Comparison of ENCODE assay signal across 9 cellular contexts in the genomic region with DNA sequence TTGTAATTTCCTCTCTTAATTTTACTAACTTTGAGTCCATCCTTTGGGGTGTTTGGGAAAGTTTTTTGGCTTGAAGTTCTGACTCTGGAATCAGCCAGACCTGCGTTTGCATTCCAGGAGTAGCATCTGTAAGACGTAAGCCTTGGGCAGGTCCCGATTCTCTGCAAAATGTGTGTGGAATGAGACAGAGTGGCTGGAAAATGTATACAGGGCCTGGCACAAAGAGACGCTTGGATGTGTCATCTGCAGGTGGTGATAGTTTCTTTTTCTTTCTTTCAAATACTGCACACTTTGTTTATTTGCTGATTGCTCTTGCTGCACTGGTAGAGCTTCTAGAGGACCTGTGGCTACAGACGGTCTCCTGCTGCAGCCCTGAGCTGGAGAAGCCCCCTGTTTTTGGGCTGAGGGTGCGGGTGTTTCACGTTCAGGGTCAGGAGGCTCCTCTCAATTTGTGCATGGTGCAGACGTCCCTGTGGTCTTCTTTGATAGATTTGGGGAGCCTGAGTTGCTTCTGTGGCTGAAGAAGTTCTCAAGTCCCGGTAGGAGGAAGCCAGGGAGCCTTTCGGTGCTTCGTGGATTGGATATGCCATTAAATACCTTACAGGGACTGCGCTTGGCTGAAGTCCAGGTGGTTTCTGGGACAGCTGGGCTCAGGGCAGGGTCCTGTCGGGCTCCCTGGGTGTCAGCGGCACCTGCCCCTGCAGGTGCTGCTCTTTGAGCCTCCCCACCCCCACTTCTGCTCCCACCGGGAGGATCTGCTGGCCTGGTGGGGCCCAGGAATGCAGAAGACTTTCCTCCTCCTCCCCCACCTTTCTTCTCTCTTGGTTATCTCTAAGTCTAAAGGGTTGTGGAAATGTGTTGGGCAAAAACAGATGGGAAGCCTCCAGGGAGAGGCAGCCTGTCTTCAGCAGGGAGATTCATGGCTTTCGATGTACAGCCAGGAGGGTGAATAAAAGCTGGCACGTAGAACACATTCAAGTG. TPM values are rescaled to one million over a fixed set of nuclear protein-coding genes. Genes with fewer than 3 reads are reported as not detected.
DNase-seq lines count a peak whose midpoint lies in the region; ATAC-seq, FAIRE-seq and TF ChIP-seq lines count a peak whose summit lies in the region.
"Had no signal": no experiment of that assay in that cellular context is flagged by ENCODE, and none has a peak within 500 bp of the region (broad histone marks: within the 10 kb centered on the region; RNA-seq: fewer than 3 reads in every experiment).

No MANE protein-coding gene starts in this region.

- TF ChIP-seq CTCF in fibroblast of the aortic adventitia (IDR thresholded peaks at IDR 0.05; ENCODE audit: insufficient read depth, low read length): no peak

- no peak for FAIRE-seq in GM12892 (lab: Jason Lieb, UNC)

- ATAC-seq in HG02759 (IDR thresholded peaks at IDR 0.05; ENCODE audit: unreplicated experiment): no peak

- H3K4me3 ChIP-seq in fibroblast of the aortic adventitia (ENCODE audit: low read depth, low read length): no peak overlapping the region

- no peak for TF ChIP-seq POLR2A in GM12892 (IDR thresholded peaks at IDR 0.05; ENCODE audit: low read depth, low read length)

- DNase-seq in A172 (ENCODE audit: low spot score): peak; percentile 78
- DNase-seq in H4 (ENCODE audit: low spot score): peak; percentile 17
- peak; percentile 97 for DNase-seq in RPMI8226
- DNase-seq in fibroblast of the aortic adventitia (ENCODE audit: low read depth): peak; percentile 82
- no peak for DNase-seq in GM12892 (ENCODE audit: insufficient read length)
- DNase-seq in NCI-H2029 treated with DMSO at 0.1 percent for 48 hours (lab: John Stamatoyannopoulos, UW): no peak
- no peak for DNase-seq in NCI-H1436 treated with DMSO at 0.1 percent for 48 hours (lab: John Stamatoyannopoulos, UW)
- DNase-seq: central memory CD4-positive, alpha-beta T cell had no signal

RNA-seq across cellular contexts. Expression of a gene that starts 44.1 kb away (rescaled TPM):
- 30.7 and 55.3 TPM in 2 replicates for total RNA-seq in A172 (2014; rRNA removed; shearing (Covaris generic))
- 5.9 and 6.4 TPM in 2 replicates for total RNA-seq in H4 (2014; rRNA removed; shearing (Covaris generic))
- 33.3 and 45.1 TPM in 2 replicates for total RNA-seq in fibroblast of the aortic adventitia (ENCODE audit: low replicate concordance)
- polyA plus RNA-seq in GM12892 (2012; ENCODE audit: missing spikeins): 0.51 TPM

Comparison
In these comparisons a context has a peak if more than half of its experiments do, and no peak if none do; other contexts are left out.
1. DNase-seq: peak in A172 (single experiment), H4 (single experiment), RPMI8226 (single experiment) and fibroblast of the aortic adventitia (single experiment); none in GM12892 (single experiment), NCI-H2029 treated with DMSO at 0.1 percent for 48 hours (single experiment) and NCI-H1436 treated with DMSO at 0.1 percent for 48 hours (single experiment).